9 cellular contexts compared by ENCODE assay signal in genomic region chr11:118618991-118619375, GRCh38. TPM values are rescaled to one million over a fixed set of nuclear protein-coding genes. Genes with fewer than 3 reads are reported as not detected.
DNase-seq lines count a peak whose midpoint lies in the region; ATAC-seq and TF ChIP-seq lines count a peak whose summit lies in the region.
"Had no signal": no experiment of that assay in that cellular context is flagged by ENCODE, and none has a peak within 500 bp of the region (broad histone marks: within the 10 kb centered on the region; RNA-seq: fewer than 3 reads in every experiment).

No MANE protein-coding gene starts in this region.

- ATAC-seq in lung (ENCODE audit: insufficient read depth, low FRiP score): no peak
- ATAC-seq: stimulated activated naive CD8-positive, alpha-beta T cell treated with anti-CD3 and anti-CD28 coated beads, Interleukin-15, amount 100 ng/mL, for 72 hours had no signal

- H3K27ac ChIP-seq in dorsolateral prefrontal cortex (peak overlapping the region; percentile 71 to 98 (median 92)), lung (ENCODE audit: low read depth in 1 of 2, low read length in 1 of 2) (peak overlapping the region; percentile 76 to 86), tibial artery (peak overlapping the region; percentile 87 to 93)

- H3K36me3 ChIP-seq in MG63: peaks cover 32% of the 10 kb centered on the region
- H3K36me3 ChIP-seq in lung (ENCODE audit: control insufficient read depth in 2 of 2, insufficient read depth in 2 of 2, low read length in 2 of 2): peaks cover 8 to 17% of the 10 kb centered on the region in 2 donors
- peaks cover 9 to 30% (median 22%) of the 10 kb centered on the region in 3 donors for H3K36me3 ChIP-seq in tibial artery

- no peak overlapping the region for H3K4me3 ChIP-seq in MG63
- peak overlapping the region in 23 of 59 donors; percentile 0 to 66 (median 22) for H3K4me3 ChIP-seq in dorsolateral prefrontal cortex
- H3K4me3 ChIP-seq in lung: no peak overlapping the region
- H3K4me3 ChIP-seq in tibial artery: peak overlapping the region in 1 of 2 donors; percentile 7

- no peak for TF ChIP-seq CTCF in dorsolateral prefrontal cortex (IDR thresholded peaks at IDR 0.05 in 54 of 56, conservative IDR thresholded peaks at IDR 0.05 in 2 of 56; ENCODE audit: low read depth in 1 of 56, partially characterized antibody in 56 of 56)
- TF ChIP-seq CTCF in lung (IDR thresholded peaks at IDR 0.05; ENCODE audit: control extremely low read depth, extremely low read depth): no peak
- TF ChIP-seq CTCF in tibial artery (IDR thresholded peaks at IDR 0.05): no peak

- peak; percentile 78 for DNase-seq in MG63
- peak in 3 of 10 donors; percentile 26 to 36 (median 34) for DNase-seq in dorsolateral prefrontal cortex
- no peak for DNase-seq in lung (ENCODE audit: low spot score)
- peak; percentile 79 to 90 for DNase-seq in tibial artery
- DNase-seq in KBM-7: no peak
- DNase-seq in NCI-H1694 treated with DMSO at 0.1 percent for 48 hours (lab: John Stamatoyannopoulos, UW): no peak
- no peak for DNase-seq in Ammon's horn (ENCODE audit: low spot score)
- DNase-seq in T-helper 2 cell: no peak
- DNase-seq: stimulated activated naive CD8-positive, alpha-beta T cell treated with anti-CD3 and anti-CD28 coated beads, Interleukin-15, amount 100 ng/mL, for 72 hours had no signal

- H3K27me3 ChIP-seq in MG63 (no peaks in the 10 kb centered on the region), dorsolateral prefrontal cortex (no peaks in the 10 kb centered on the region), lung (ENCODE audit: control insufficient read depth, insufficient read depth) (no peaks in the 10 kb centered on the region), tibial artery (no peaks in the 10 kb centered on the region)

- H3K4me1 ChIP-seq in lung (ENCODE audit: control insufficient read depth in 2 of 2, insufficient read depth in 2 of 2, low read length in 2 of 2): peaks cover 6 to 55% of the 10 kb centered on the region in 2 donors
- peaks cover 5 to 65% (median 61%) of the 10 kb centered on the region in 4 donors for H3K4me1 ChIP-seq in tibial artery

- intact Hi-C loops in dorsolateral prefrontal cortex (cut with DNase I): no loop called here
- intact Hi-C loops in tibial artery (cut with DNase I; ENCODE audit: low total_unique reads): no loop called here

- WGBS in lung, 2 donors: 45 to 67% methylated on average over 4 of the region's 4 CpGs

- in situ Hi-C loops in KBM-7 (cut with MboI; ENCODE audit: low pct_unique_long_range_greater_than_20kb, low sequenced_read_pairs): no loop called here

- H3K9me3 ChIP-seq in MG63: no peaks in the 10 kb centered on the region
- H3K9me3 ChIP-seq in lung (ENCODE audit: control insufficient read depth in 2 of 2, insufficient read depth in 1 of 2, low read length in 1 of 2): no peaks in the 10 kb centered on the region
- no peaks in the 10 kb centered on the region for H3K9me3 ChIP-seq in tibial artery

RNA-seq across cellular contexts. Expression of gene PHLDB1, which starts 11.6 kb away (rescaled TPM):
- 55.3 and 58.4 TPM in 2 replicates for total RNA-seq in MG63 (2014; rRNA removed; shearing (Covaris generic); ENCODE audit: low replicate concordance)
- 100 to 1,000 TPM in 117 of 120 experiments, 10 to 100 TPM in 3; 68.2 to 983 (median 256) TPM for total RNA-seq in dorsolateral prefrontal cortex
- 10 to 100 TPM; 82.8 to 90.5 TPM for total RNA-seq in lung
- 10 to 100 TPM; 27.3 to 69.3 TPM for polyA plus RNA-seq in lung

RNA-seq across cellular contexts. Expression of gene ARCN1, which starts 46.8 kb away (rescaled TPM):
- total RNA-seq in MG63 (2014; rRNA removed; shearing (Covaris generic); ENCODE audit: low replicate concordance): 92.2 and 122 TPM in 2 replicates
- total RNA-seq in dorsolateral prefrontal cortex (100 to 1,000 TPM in 36 of 120 experiments, 10 to 100 TPM in 84; 67.9 to 122 (median 95.9) TPM), lung (100 to 1,000 TPM; 114 to 123 TPM)
- polyA plus RNA-seq in lung: 10 to 100 TPM; 72.4 to 97.6 TPM

RNA-seq across cellular contexts. Expression of gene IFT46, which starts 53.3 kb away (rescaled TPM):
- 41.0 and 214 TPM in 2 replicates for total RNA-seq in MG63 (2014; rRNA removed; shearing (Covaris generic); ENCODE audit: low replicate concordance)
- 10 to 100 TPM; 28.5 to 49.1 (median 37.4) TPM for total RNA-seq in dorsolateral prefrontal cortex
- total RNA-seq in lung: 10 to 100 TPM; 27.2 to 32.9 TPM
- 10 to 100 TPM; 15.3 to 21.7 TPM for polyA plus RNA-seq in lung

Comparison
In these comparisons a context has a peak if more than half of its experiments do, and no peak if none do; other contexts are left out.
1. DNase-seq: peak in MG63 (single experiment) and tibial artery (2 of 2); none in lung (single experiment), KBM-7 (single experiment), NCI-H1694 treated with DMSO at 0.1 percent for 48 hours (single experiment), Ammon's horn (single experiment) and T-helper 2 cell (0 of 5).
2. Peak in every context shown above with its lines, with median percentiles within 50 percentile points of each other: H3K27ac ChIP-seq.